In genomic region chr7:65983965-65984654, GRCh38 we compare ENCODE assay signal across 15 cellular contexts.
A peak's percentile ranks its signal among the peaks of the same experiment; 100 is the strongest.
DNase-seq lines count a peak whose midpoint lies in the region; ATAC-seq and TF ChIP-seq lines count a peak whose summit lies in the region.
"Had no signal": no experiment of that assay in that cellular context is flagged by ENCODE, and none has a peak within 500 bp of the region (broad histone marks: within the 10 kb centered on the region; RNA-seq: fewer than 3 reads in every experiment).

No MANE protein-coding gene starts in this region.

- H3K4me3 ChIP-seq in retinal pigment epithelial cell (ENCODE audit: low read length), result no peak overlapping the region
- H3K4me3 ChIP-seq: BLaER1, Peyer's patch had no signal

- DNase-seq in ELR (ENCODE audit: low read depth) (peak; percentile 34), NCI-H226 (peak; percentile 61), epithelial cell of prostate (ENCODE audit: low read depth, low spot score) (peak; percentile 20), retinal pigment epithelial cell (ENCODE audit: low read depth) (peak; percentile 95), NCI-H510A (lab: John Stamatoyannopoulos, UW) (no peak), AG08395 (ENCODE audit: low spot score) (no peak)
- DNase-seq: activated CD8-positive, alpha-beta memory T cell treated with anti-CD3 and anti-CD28 coated beads, Interleukin-2, amount 50 U/mL, for 4 hours; activated naive CD4-positive, alpha-beta T cell treated with anti-CD3 and anti-CD28 coated beads for 36 hours; DMS79; NCI-H1694 treated with DMSO at 0.1 percent for 48 hours; NCI-H69 had no signal

- no peak for TF ChIP-seq CTCF in retinal pigment epithelial cell (conservative IDR thresholded peaks at IDR 0.05; ENCODE audit: low read depth, low read length)

- ATAC-seq in GM21390 (IDR thresholded peaks at IDR 0.05; ENCODE audit: unreplicated experiment), result no peak
- ATAC-seq: activated CD4-positive, CD25-positive, alpha-beta regulatory T cell treated with anti-CD3 and anti-CD28 coated beads, Interleukin-2, amount 50 U/mL, for 24 hours had no signal

- peak overlapping the region; percentile 41 for H3K27ac ChIP-seq in epithelial cell of prostate
- H3K27ac ChIP-seq: BLaER1, Peyer's patch had no signal

Comparison
In these comparisons a context has a peak if more than half of its experiments do, and no peak if none do; other contexts are left out.
1. DNase-seq: peak in ELR (single experiment), NCI-H226 (single experiment), epithelial cell of prostate (single experiment) and retinal pigment epithelial cell (single experiment); none in NCI-H510A (single experiment) and AG08395 (single experiment).